8 cellular contexts compared by ENCODE assay signal in the genomic region with DNA sequence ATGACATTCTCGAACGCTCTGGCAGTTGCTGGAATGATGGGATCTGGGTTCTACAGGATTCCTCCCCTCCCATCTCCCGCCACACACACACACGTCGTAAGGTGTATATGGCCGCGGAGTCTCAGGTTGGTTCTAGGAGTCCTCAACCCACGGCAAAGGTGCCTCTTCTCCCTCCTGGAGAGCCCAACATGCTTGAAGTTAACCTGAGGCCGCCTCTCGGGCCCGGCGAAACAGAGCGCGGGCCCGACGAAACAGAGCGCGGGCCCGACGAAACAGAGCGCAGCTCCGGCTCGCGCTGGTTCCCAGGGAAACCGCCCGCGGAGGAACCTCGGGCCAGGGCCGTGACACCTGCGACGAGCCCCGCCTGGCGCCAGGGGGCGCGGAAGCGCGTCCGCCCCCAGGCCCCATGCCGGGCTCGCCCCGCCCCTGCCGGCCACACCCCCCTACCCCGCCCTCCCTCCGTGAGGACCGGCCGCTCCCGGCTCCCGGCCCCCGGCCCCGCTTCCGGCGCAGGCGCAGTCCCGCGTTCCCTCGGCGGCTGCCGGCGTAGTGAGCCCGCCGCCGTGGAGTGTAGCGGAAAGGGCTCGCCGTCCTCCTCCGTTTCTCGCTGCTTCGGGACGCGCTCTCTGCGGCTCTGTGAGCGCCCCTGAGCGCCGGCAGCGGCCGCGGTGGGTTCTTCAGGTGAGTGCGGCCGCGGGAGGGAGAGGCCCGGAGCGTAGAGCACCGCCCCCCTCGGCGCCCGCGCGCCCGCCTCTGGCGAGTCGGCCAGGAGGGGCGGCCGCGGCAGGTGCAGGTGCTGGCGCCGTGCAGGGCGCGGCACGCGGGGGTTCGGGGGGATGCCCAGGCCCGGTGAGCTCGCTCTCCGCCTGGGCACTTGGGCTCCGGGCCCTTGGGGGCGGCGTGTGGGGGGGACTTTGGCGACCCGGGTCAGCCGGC. TPM values are rescaled to one million over a fixed set of nuclear protein-coding genes. Genes with fewer than 3 reads are reported as not detected.
DNase-seq lines count a peak whose midpoint lies in the region; ATAC-seq lines count a peak whose summit lies in the region.

A gene with protein sequence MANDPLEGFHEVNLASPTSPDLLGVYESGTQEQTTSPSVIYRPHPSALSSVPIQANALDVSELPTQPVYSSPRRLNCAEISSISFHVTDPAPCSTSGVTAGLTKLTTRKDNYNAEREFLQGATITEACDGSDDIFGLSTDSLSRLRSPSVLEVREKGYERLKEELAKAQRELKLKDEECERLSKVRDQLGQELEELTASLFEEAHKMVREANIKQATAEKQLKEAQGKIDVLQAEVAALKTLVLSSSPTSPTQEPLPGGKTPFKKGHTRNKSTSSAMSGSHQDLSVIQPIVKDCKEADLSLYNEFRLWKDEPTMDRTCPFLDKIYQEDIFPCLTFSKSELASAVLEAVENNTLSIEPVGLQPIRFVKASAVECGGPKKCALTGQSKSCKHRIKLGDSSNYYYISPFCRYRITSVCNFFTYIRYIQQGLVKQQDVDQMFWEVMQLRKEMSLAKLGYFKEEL (plus strand): TSS at position 510 of the 936 bp plus-strand sequence. CDS start 16,549 bp downstream, outside the sequence.

- H3K9me3 ChIP-seq in HUES64 (ENCODE audit: insufficient read depth, low read depth, low read length): no peaks in the 10 kb centered on the region

- H3K4me3 Mint-ChIP-seq in stimulated activated effector memory CD8-positive, alpha-beta T cell treated with anti-CD3 and anti-CD28 coated beads, Interleukin-12 subunit alpha, Interleukin-12 subunit beta, amount 100 ng/mL, for 72 hours: peak within 1 kb of the TSS; percentile 77

- H3K9me3 Mint-ChIP-seq in stimulated activated effector memory CD8-positive, alpha-beta T cell treated with anti-CD3 and anti-CD28 coated beads, Interleukin-12 subunit alpha, Interleukin-12 subunit beta, amount 100 ng/mL, for 72 hours: no peaks in the 10 kb centered on the region

- H3K9ac ChIP-seq in HUES64 (ENCODE audit: low read depth, low read length): peak within 1 kb of the TSS; percentile 77

- under 1% methylated on average over 105 of the region's 110 CpGs for WGBS in HUES64

- ATAC-seq in GM21515 (IDR thresholded peaks at IDR 0.05; ENCODE audit: unreplicated experiment): peak; percentile 85
- peak; percentile 98 for ATAC-seq in esophagus mucosa
- ATAC-seq in stimulated activated effector memory CD8-positive, alpha-beta T cell treated with anti-CD3 and anti-CD28 coated beads, Interleukin-12 subunit alpha, Interleukin-12 subunit beta, amount 100 ng/mL, for 72 hours: peak; percentile 90

- peak within 1 kb of the TSS; percentile 72; the same call in 1 of the 2 replicates for H3K27ac ChIP-seq in HUES64 (ENCODE audit: low read depth, low read length)

- peaks cover 47% of the 10 kb centered on the region for H3K27me3 ChIP-seq in HUES64 (ENCODE audit: insufficient read depth, low read length)

- DNase-seq in DMS153 (lab: John Stamatoyannopoulos, UW) (peak; percentile 79), OCI-M2 (lab: John Stamatoyannopoulos, UW; ENCODE audit: unreplicated experiment) (peak; percentile 4), myocyte (ENCODE audit: low read depth) (peak; percentile 85)
- peak; percentile 96 for DNase-seq in activated T-cell treated with anti-CD3 and anti-CD28 coated beads, Interleukin-2, amount 50 U/mL, for 1 hour
- DNase-seq in stimulated activated effector memory CD8-positive, alpha-beta T cell treated with anti-CD3 and anti-CD28 coated beads, Interleukin-12 subunit alpha, Interleukin-12 subunit beta, amount 100 ng/mL, for 72 hours (ENCODE audit: low spot score in 2 of 2): peak; percentile 94 to 95

- peak within 1 kb of the TSS; percentile 81 for H3K4me3 ChIP-seq in HUES64 (ENCODE audit: low read length)

- H3K4me1 Mint-ChIP-seq in stimulated activated effector memory CD8-positive, alpha-beta T cell treated with anti-CD3 and anti-CD28 coated beads, Interleukin-12 subunit alpha, Interleukin-12 subunit beta, amount 100 ng/mL, for 72 hours: peaks cover 6% of the 10 kb centered on the region

- H3K4me1 ChIP-seq in HUES64 (ENCODE audit: insufficient read depth, low read length): peaks cover 12% of the 10 kb centered on the region

- no peaks in the 10 kb centered on the region for H3K36me3 ChIP-seq in HUES64 (ENCODE audit: insufficient read depth, low read length)

- peak within 1 kb of the TSS; percentile 27 for H3K27ac Mint-ChIP-seq in stimulated activated effector memory CD8-positive, alpha-beta T cell treated with anti-CD3 and anti-CD28 coated beads, Interleukin-12 subunit alpha, Interleukin-12 subunit beta, amount 100 ng/mL, for 72 hours

- H3K36me3 Mint-ChIP-seq in stimulated activated effector memory CD8-positive, alpha-beta T cell treated with anti-CD3 and anti-CD28 coated beads, Interleukin-12 subunit alpha, Interleukin-12 subunit beta, amount 100 ng/mL, for 72 hours: no peaks in the 10 kb centered on the region

RNA-seq across cellular contexts. Expression of the gene that starts here (rescaled TPM):
- polyA plus RNA-seq in HUES64 (2013, experiment 1 of 2): 26.2 TPM
- polyA plus RNA-seq in HUES64 (2013, experiment 2 of 2): 32.0 TPM
- total RNA-seq in esophagus mucosa (16.5 TPM), myocyte (11.1 and 17.9 TPM in 2 replicates)
- polyA plus RNA-seq in myocyte (2012): 6.3 TPM

Comparison
In these comparisons a context has a peak if more than half of its experiments do, and no peak if none do; other contexts are left out.
1. Peak in every context shown above with its lines: DNase-seq, ATAC-seq, H3K4me3 ChIP-seq and H3K27ac ChIP-seq.
2. DNase-seq: peak in every context shown above with its lines; median percentile 96 in activated T-cell treated with anti-CD3 and anti-CD28 coated beads, Interleukin-2, amount 50 U/mL, for 1 hour; 94 in stimulated activated effector memory CD8-positive, alpha-beta T cell treated with anti-CD3 and anti-CD28 coated beads, Interleukin-12 subunit alpha, Interleukin-12 subunit beta, amount 100 ng/mL, for 72 hours; 85 in myocyte; 79 in DMS153; 4 in OCI-M2.